ENCODE assay signal across 8 cellular contexts in the genomic region with DNA sequence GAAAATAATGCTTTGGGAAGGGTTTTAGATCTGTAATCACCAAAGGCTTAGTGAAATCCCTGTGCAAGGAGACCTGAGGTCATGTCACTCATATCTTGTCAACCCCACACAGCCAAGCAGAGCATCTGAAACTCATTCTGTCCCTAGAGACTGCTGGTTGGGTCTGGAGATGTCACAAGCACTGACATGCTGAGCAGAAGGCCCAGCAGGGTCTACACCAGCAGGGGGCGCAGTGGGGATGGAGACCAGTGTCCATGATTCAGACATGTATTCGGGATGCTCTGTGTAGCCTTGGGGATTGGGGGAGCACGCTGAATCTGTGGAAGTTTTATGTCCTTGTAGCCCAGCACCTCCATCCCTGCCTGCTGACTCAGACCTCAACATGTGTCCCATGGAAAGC.
DNase-seq lines count a peak whose midpoint lies in the region; ATAC-seq, FAIRE-seq and TF ChIP-seq lines count a peak whose summit lies in the region.
"Not testable (repeated sequence)": the region's sequence is repeated elsewhere in the genome, so short reads cannot be mapped to it uniquely, and the experiment has no call there.

No MANE protein-coding gene starts in this region.

- not testable (repeated sequence) for H4K20me1 ChIP-seq in SK-N-SH (ENCODE audit: insufficient read depth)

- not testable (repeated sequence) for H3K4me3 Mint-ChIP-seq in glutamatergic neuron (ENCODE audit: unreplicated experiment)

- not testable (repeated sequence) for H3K4me1 Mint-ChIP-seq in glutamatergic neuron (ENCODE audit: low read depth, unreplicated experiment)

- H3K9ac ChIP-seq in SK-N-SH: not testable (repeated sequence)

- TF ChIP-seq RAD21 in SK-N-SH (IDR thresholded peaks at IDR 0.05; ENCODE audit: low read length): not testable (repeated sequence)

- H3K9me3 ChIP-seq in SK-N-SH: not testable (repeated sequence)

- not testable (repeated sequence) for H3K9me2 ChIP-seq in SK-N-SH

- POLR2A ChIA-PET in SK-N-SH (lab: Yijun Ruan, JAX): not testable (repeated sequence)

- not testable (repeated sequence) for H3K79me2 ChIP-seq in SK-N-SH (ENCODE audit: insufficient read depth)

- 18% methylated on average over 2 of the region's 3 CpGs for WGBS in SK-N-SH (ENCODE audit: low lambda C conversion rate)

- not testable (repeated sequence) for H3K27ac Mint-ChIP-seq in glutamatergic neuron (ENCODE audit: unreplicated experiment)

- H3K4me2 ChIP-seq in SK-N-SH: not testable (repeated sequence)

- TF ChIP-seq CTCF in GM12865 (IDR thresholded peaks at IDR 0.05; ENCODE audit: insufficient read depth, low read depth, low read length, missing control alignments) (peak; percentile 17), SK-N-SH (IDR thresholded peaks at IDR 0.05) (peak; percentile 30; the same call in 1 of the 2 replicates), glutamatergic neuron (IDR thresholded peaks at IDR 0.05; ENCODE audit: partially characterized antibody, unreplicated experiment) (peak; percentile 52)

- FAIRE-seq in urothelium cell line (lab: Jason Lieb, UNC): peak; percentile 85

- H3K4me1 ChIP-seq in SK-N-SH (ENCODE audit: control insufficient read depth in 1 of 2, insufficient read depth in 2 of 2, low read depth in 1 of 2, low read length in 1 of 2): not testable (repeated sequence)

- not testable (repeated sequence) for DNase-seq in GM12865 (ENCODE audit: low read depth); SK-N-SH; glutamatergic neuron; urothelium cell line (ENCODE audit: low spot score)

- H3F3A ChIP-seq in SK-N-SH (replicated peaks; ENCODE audit: insufficient read depth): not testable (repeated sequence)

- not testable (repeated sequence) for H2AFZ ChIP-seq in SK-N-SH (ENCODE audit: low read depth)

- H3K27ac ChIP-seq in SK-N-SH (ENCODE audit: low read depth in 2 of 2, low read length in 1 of 2): not testable (repeated sequence)

- H3K36me3 ChIP-seq in SK-N-SH (replicated peaks in 1 of 2; ENCODE audit: control insufficient read depth in 1 of 2, insufficient read depth in 2 of 2, low read length in 1 of 2): not testable (repeated sequence)

- ATAC-seq in GM19023 (IDR thresholded peaks at IDR 0.05; ENCODE audit: unreplicated experiment) (peak; percentile 87), GM21529 (IDR thresholded peaks at IDR 0.05; ENCODE audit: unreplicated experiment) (peak; percentile 92), HG02943 (IDR thresholded peaks at IDR 0.05; ENCODE audit: low read depth, unreplicated experiment) (peak; percentile 99), HG03457 (IDR thresholded peaks at IDR 0.05; ENCODE audit: unreplicated experiment) (peak; percentile 95)

- not testable (repeated sequence) for H3K9me3 Mint-ChIP-seq in glutamatergic neuron (ENCODE audit: unreplicated experiment)

- not testable (repeated sequence) for TF ChIP-seq EP300 in SK-N-SH (IDR thresholded peaks at IDR 0.05; ENCODE audit: borderline replicate concordance in 1 of 2, low read depth in 1 of 2, low read length in 1 of 2)

- H3K4me3 ChIP-seq in GM12865 (ENCODE audit: low read depth, low read length); SK-N-SH (ENCODE audit: low read depth in 2 of 2, low read length in 1 of 2): not testable (repeated sequence)

- H3K36me3 Mint-ChIP-seq in glutamatergic neuron (ENCODE audit: unreplicated experiment): not testable (repeated sequence)

- H3K27me3 ChIP-seq in SK-N-SH (ENCODE audit: insufficient read depth): not testable (repeated sequence)

- CTCF ChIA-PET in SK-N-SH (lab: Yijun Ruan, JAX): not testable (repeated sequence)

- not testable (repeated sequence) for H3K27me3 Mint-ChIP-seq in glutamatergic neuron (ENCODE audit: unreplicated experiment)
